Comparison of ENCODE assay signal across 8 cellular contexts in the genomic region with DNA sequence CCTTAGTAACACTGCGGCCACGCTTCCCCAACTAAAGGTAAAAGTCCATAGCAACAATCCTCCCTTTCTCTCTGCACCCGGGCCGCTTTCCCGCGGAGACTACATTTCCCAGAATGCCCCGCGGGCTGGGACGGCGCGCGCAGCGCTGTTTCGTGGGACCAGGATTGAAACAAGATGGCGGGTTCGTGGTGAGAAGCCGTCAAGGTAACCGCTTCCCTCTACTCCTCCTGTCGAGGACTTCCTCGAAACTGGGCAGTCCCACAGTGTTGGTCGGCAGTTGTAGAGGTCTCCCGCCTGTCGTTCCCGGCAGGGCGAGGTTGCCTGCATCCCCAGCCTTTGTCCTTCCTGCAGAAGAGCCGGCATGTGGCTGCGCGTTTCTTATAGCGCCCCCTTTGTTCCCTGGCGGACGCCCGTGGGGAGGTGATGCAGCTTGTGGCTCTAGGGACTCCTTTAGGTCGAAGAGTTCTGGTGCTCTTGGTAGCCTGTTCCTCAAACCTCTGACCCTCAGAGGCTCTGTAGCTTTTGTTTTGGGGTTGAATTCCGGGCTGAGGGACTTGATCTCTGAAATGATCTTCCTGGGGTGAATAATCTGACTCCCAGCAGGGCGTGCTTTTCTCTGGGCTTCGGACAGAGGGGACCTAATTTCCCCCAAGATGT. TPM values are rescaled to one million over a fixed set of nuclear protein-coding genes. Genes with fewer than 3 reads are reported as not detected.
DNase-seq lines count a peak whose midpoint lies in the region; ATAC-seq and TF ChIP-seq lines count a peak whose summit lies in the region.

Gene MRPL42, plus strand, starts transcription at position 164 of the 657 bp plus-strand sequence. CDS start 1,772 bp downstream, outside the sequence.

- H3K4me3 ChIP-seq in HAP-1 (peak within 1 kb of the TSS; percentile 94), MG63 (peak within 1 kb of the TSS; percentile 94), neuron (ENCODE audit: low read length) (peak within 1 kb of the TSS; percentile 65), subcutaneous abdominal adipose tissue (ENCODE audit: low read depth in 1 of 5, low read length in 5 of 5) (peak within 1 kb of the TSS; percentile 95 to 100 (median 99))

- no peaks in the 10 kb centered on the region for H3K9me3 ChIP-seq in HAP-1
- H3K9me3 ChIP-seq in MG63, result no peaks in the 10 kb centered on the region
- H3K9me3 ChIP-seq in neuron (ENCODE audit: low read length), result no peaks in the 10 kb centered on the region
- no peaks in the 10 kb centered on the region for H3K9me3 ChIP-seq in subcutaneous abdominal adipose tissue (ENCODE audit: control insufficient read depth in 5 of 5, low read length in 5 of 5)

- peak within 1 kb of the TSS; percentile 83 to 94 (median 85) for H3K9ac ChIP-seq in subcutaneous abdominal adipose tissue (ENCODE audit: low read length in 5 of 5)

- H3K36me3 ChIP-seq in HAP-1 (replicated peaks) (peaks cover 21% of the 10 kb centered on the region), MG63 (peaks cover 31% of the 10 kb centered on the region), neuron (ENCODE audit: insufficient read depth, low read length) (peaks cover 25% of the 10 kb centered on the region), subcutaneous abdominal adipose tissue (ENCODE audit: control insufficient read depth in 5 of 5, insufficient read depth in 5 of 5, low read length in 5 of 5) (peaks cover 0 to 10% (median 6%) of the 10 kb centered on the region in 5 donors)

- in situ Hi-C loops in HAP-1 (cut with MboI; ENCODE audit: low sequenced_read_pairs), result no loop called here

- H3K27ac ChIP-seq in foreskin keratinocyte, result peak within 1 kb of the TSS; percentile 90
- H3K27ac ChIP-seq in subcutaneous abdominal adipose tissue (ENCODE audit: low read depth, low read length), result peak within 1 kb of the TSS; percentile 87

- DNase-seq in GF-D8 (lab: John Stamatoyannopoulos, UW) (peak; percentile 72), HAP-1 (ENCODE audit: low spot score in 2 of 2) (peak; percentile 86 to 94), MG63 (peak; percentile 87), SIG-M5 treated with dmso at 0.1 percent for 504 hours (lab: John Stamatoyannopoulos, UW; ENCODE audit: unreplicated experiment) (peak; percentile 90), activated gamma-delta T cell treated with Interleukin-2 at 50 U/mL for 16 hours (peak; percentile 90), foreskin keratinocyte (peak; percentile 80 to 89)

- H3K4me1 ChIP-seq in HAP-1 (peaks cover 10% of the 10 kb centered on the region), foreskin keratinocyte (peaks cover 16% of the 10 kb centered on the region), neuron (ENCODE audit: insufficient read depth, low read length) (peaks cover 9% of the 10 kb centered on the region), subcutaneous abdominal adipose tissue (ENCODE audit: control insufficient read depth in 5 of 5, insufficient read depth in 5 of 5, low read length in 5 of 5) (peaks cover 0 to 14% (median 10%) of the 10 kb centered on the region in 5 donors)

- ATAC-seq in foreskin keratinocyte, result peak; percentile 93

- no peaks in the 10 kb centered on the region for H3K27me3 ChIP-seq in HAP-1 (ENCODE audit: low read depth)
- no peaks in the 10 kb centered on the region for H3K27me3 ChIP-seq in MG63
- H3K27me3 ChIP-seq in foreskin keratinocyte, result no peaks in the 10 kb centered on the region
- H3K27me3 ChIP-seq in neuron (ENCODE audit: insufficient read depth, low read length), result no peaks in the 10 kb centered on the region
- H3K27me3 ChIP-seq in subcutaneous abdominal adipose tissue (ENCODE audit: control insufficient read depth in 5 of 5, insufficient read depth in 4 of 5, low read length in 5 of 5), result no peaks in the 10 kb centered on the region

- TF ChIP-seq CTCF in foreskin keratinocyte (conservative IDR thresholded peaks at IDR 0.05), result peak; percentile 90

- peak within 1 kb of the TSS; percentile 18 for H2AFZ ChIP-seq in neuron (ENCODE audit: low read depth, low read length)

RNA-seq across cellular contexts. Expression of gene MRPL42, which starts in this region (rescaled TPM):
- 131 TPM in 2 replicates for total RNA-seq in MG63 (2014; rRNA removed; shearing (Covaris generic); ENCODE audit: low replicate concordance)
- 75.4 and 85.8 TPM in 2 replicates for total RNA-seq in foreskin keratinocyte
- 55.5 and 58.3 TPM in 2 replicates for polyA plus RNA-seq in foreskin keratinocyte

Comparison
In these comparisons a context has a peak if more than half of its experiments do, and no peak if none do; other contexts are left out.
1. Peak in every context shown above with its lines: DNase-seq, ATAC-seq, H3K4me3 ChIP-seq and H3K27ac ChIP-seq.